ENCODE assay signal across 15 cellular contexts in the genomic region with DNA sequence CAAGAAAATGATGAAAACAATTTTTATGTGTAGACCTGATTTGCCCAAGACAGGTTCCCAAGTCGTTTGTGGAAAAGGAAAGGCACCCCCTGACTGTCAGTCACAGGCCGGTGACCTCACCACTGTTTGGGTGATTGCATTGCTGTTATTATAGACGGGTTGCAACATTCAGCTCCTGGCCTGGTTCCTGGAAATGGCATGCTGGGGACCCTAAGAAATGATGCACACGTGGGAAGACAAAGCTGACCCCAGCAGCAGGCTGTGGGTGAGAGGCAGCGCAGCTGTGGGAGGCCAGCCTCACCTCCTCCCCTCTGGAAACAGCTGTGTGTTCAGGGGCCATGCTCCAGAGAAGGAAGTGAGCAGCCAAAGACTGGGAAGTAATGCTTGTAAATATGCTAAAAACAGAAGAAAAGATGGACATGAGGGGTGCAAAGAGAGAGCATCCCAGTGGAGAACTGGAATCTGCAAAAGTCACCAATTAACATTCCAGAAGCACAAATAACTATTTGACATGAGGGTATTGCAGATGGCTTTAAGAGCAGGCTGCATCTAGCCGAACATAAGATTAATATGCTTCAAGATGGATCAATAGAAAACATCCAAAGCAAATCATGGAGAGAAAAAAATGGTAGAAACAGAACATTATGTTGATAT. TPM values are rescaled to one million over a fixed set of nuclear protein-coding genes. Genes with fewer than 3 reads are reported as not detected.
DNase-seq lines count a peak whose midpoint lies in the region; ATAC-seq and TF ChIP-seq lines count a peak whose summit lies in the region.
"Had no signal": no experiment of that assay in that cellular context is flagged by ENCODE, and none has a peak within 500 bp of the region (broad histone marks: within the 10 kb centered on the region; RNA-seq: fewer than 3 reads in every experiment).

No MANE protein-coding gene starts in this region.

- no peaks in the 10 kb centered on the region for H3K27me3 Mint-ChIP-seq in CD4-positive, CD25-positive, alpha-beta regulatory T cell

- no peak for ATAC-seq in CD4-positive, CD25-positive, alpha-beta regulatory T cell (ENCODE audit: low read depth in 2 of 2)
- ATAC-seq in lung (ENCODE audit: insufficient read depth, low FRiP score) (no peak), GM21526 (IDR thresholded peaks at IDR 0.05; ENCODE audit: low FRiP score, unreplicated experiment) (no peak)
- ATAC-seq: foreskin keratinocyte had no signal

- no peaks in the 10 kb centered on the region for H3K9me3 ChIP-seq in CD4-positive, CD25-positive, alpha-beta regulatory T cell (ENCODE audit: control insufficient read depth in 2 of 2, low read length in 2 of 2)
- H3K9me3 ChIP-seq in lung (ENCODE audit: control insufficient read depth in 2 of 2, insufficient read depth in 1 of 2, low read length in 1 of 2): no peaks in the 10 kb centered on the region
- H3K9me3 ChIP-seq: HAP-1 had no signal

- H3K9me3 Mint-ChIP-seq in CD4-positive, CD25-positive, alpha-beta regulatory T cell: no peaks in the 10 kb centered on the region

- no peaks in the 10 kb centered on the region for H3K36me3 Mint-ChIP-seq in CD4-positive, CD25-positive, alpha-beta regulatory T cell

- in situ Hi-C loops in brain microvascular endothelial cell (cut with HindIII; ENCODE audit: low pct_ligation_motif_present, low sequenced_read_pairs): no loop called here

- no peaks in the 10 kb centered on the region for H3K36me3 ChIP-seq in CD4-positive, CD25-positive, alpha-beta regulatory T cell (ENCODE audit: control insufficient read depth, insufficient read depth, low read length)
- no peaks in the 10 kb centered on the region for H3K36me3 ChIP-seq in brain microvascular endothelial cell (replicated peaks)
- H3K36me3 ChIP-seq in lung (ENCODE audit: control insufficient read depth in 2 of 2, insufficient read depth in 2 of 2, low read length in 2 of 2): no peaks in the 10 kb centered on the region
- H3K36me3 ChIP-seq: HAP-1 had no signal

- TF ChIP-seq CTCF in brain microvascular endothelial cell (IDR thresholded peaks at IDR 0.05; ENCODE audit: low read depth, low read length, missing control alignments): no peak
- TF ChIP-seq CTCF in lung (IDR thresholded peaks at IDR 0.05; ENCODE audit: control extremely low read depth, extremely low read depth): no peak

- WGBS in lung, 2 donors: 30 to 56% methylated on average over 6 of the region's 6 CpGs

- no peaks in the 10 kb centered on the region for H3K27me3 ChIP-seq in CD4-positive, CD25-positive, alpha-beta regulatory T cell (ENCODE audit: control insufficient read depth, insufficient read depth, low read length)
- no peaks in the 10 kb centered on the region for H3K27me3 ChIP-seq in brain microvascular endothelial cell (replicated peaks)
- H3K27me3 ChIP-seq in lung (ENCODE audit: control insufficient read depth, insufficient read depth): no peaks in the 10 kb centered on the region
- H3K27me3 ChIP-seq: foreskin keratinocyte had no signal

- no peak for DNase-seq in CD4-positive, CD25-positive, alpha-beta regulatory T cell
- peak; percentile 21 to 45 for DNase-seq in Kasumi-1 (lab: John Stamatoyannopoulos, UW)
- DNase-seq in brain microvascular endothelial cell: peak; percentile 21
- peak; percentile 45 for DNase-seq in lung (ENCODE audit: low spot score)
- DNase-seq in T-helper 9 cell: no peak
- DNase-seq in SW 1271 (lab: John Stamatoyannopoulos, UW): no peak
- no peak for DNase-seq in NCI-H1930 (lab: John Stamatoyannopoulos, UW)
- DNase-seq: activated effector memory CD4-positive, alpha-beta T cell treated with Interleukin-2 at 50 U/mL for 16 hours; central memory CD4-positive, alpha-beta T cell; foreskin keratinocyte; NCI-H446; SHP77 had no signal

- H3K4me1 Mint-ChIP-seq in CD4-positive, CD25-positive, alpha-beta regulatory T cell: peaks cover 14 to 54% (median 45%) of the 10 kb centered on the region in 4 donors

- H3K27ac ChIP-seq in CD4-positive, CD25-positive, alpha-beta regulatory T cell (ENCODE audit: insufficient read depth, low read length, poor library complexity, severe bottlenecking): no peak overlapping the region
- H3K27ac ChIP-seq in brain microvascular endothelial cell: no peak overlapping the region
- no peak overlapping the region for H3K27ac ChIP-seq in lung (ENCODE audit: low read depth in 1 of 2, low read length in 1 of 2)
- H3K27ac ChIP-seq: foreskin keratinocyte had no signal

- peak overlapping the region; percentile 23 to 57 (median 25) for H3K27ac Mint-ChIP-seq in CD4-positive, CD25-positive, alpha-beta regulatory T cell

- H3K4me1 ChIP-seq in CD4-positive, CD25-positive, alpha-beta regulatory T cell (ENCODE audit: control insufficient read depth, insufficient read depth, low read length, poor library complexity, severe bottlenecking): peaks cover 31% of the 10 kb centered on the region
- peaks cover 4 to 9% of the 10 kb centered on the region in 2 donors for H3K4me1 ChIP-seq in lung (ENCODE audit: control insufficient read depth in 2 of 2, insufficient read depth in 2 of 2, low read length in 2 of 2)
- H3K4me1 ChIP-seq: HAP-1 had no signal

- H3K4me3 ChIP-seq in CD4-positive, CD25-positive, alpha-beta regulatory T cell (ENCODE audit: low read depth, low read length): no peak overlapping the region
- H3K4me3 ChIP-seq in brain microvascular endothelial cell (ENCODE audit: low read depth, low read length): no peak overlapping the region
- H3K4me3 ChIP-seq in lung: no peak overlapping the region
- H3K4me3 ChIP-seq: HAP-1 had no signal

- H3K4me3 Mint-ChIP-seq in CD4-positive, CD25-positive, alpha-beta regulatory T cell: no peak overlapping the region

RNA-seq across cellular contexts. Expression of a gene that starts 23.4 kb away (rescaled TPM):
- total RNA-seq in CD4-positive, CD25-positive, alpha-beta regulatory T cell: 86.3 TPM
- polyA plus RNA-seq in CD4-positive, CD25-positive, alpha-beta regulatory T cell: 10 to 100 TPM; 17.0 to 43.1 (median 23.5) TPM
- total RNA-seq in lung: 10 to 100 TPM; 36.4 to 65.0 TPM
- 10 to 100 TPM; 11.5 to 33.5 TPM for polyA plus RNA-seq in lung
- total RNA-seq: M059J had no signal

Comparison
In these comparisons a context has a peak if more than half of its experiments do, and no peak if none do; other contexts are left out.
1. DNase-seq: peak in Kasumi-1 (2 of 2), brain microvascular endothelial cell (single experiment) and lung (single experiment); none in CD4-positive, CD25-positive, alpha-beta regulatory T cell (0 of 3), T-helper 9 cell (single experiment), SW 1271 (0 of 2) and NCI-H1930 (0 of 2).